28 cellular contexts compared by ENCODE assay signal in the genomic region with DNA sequence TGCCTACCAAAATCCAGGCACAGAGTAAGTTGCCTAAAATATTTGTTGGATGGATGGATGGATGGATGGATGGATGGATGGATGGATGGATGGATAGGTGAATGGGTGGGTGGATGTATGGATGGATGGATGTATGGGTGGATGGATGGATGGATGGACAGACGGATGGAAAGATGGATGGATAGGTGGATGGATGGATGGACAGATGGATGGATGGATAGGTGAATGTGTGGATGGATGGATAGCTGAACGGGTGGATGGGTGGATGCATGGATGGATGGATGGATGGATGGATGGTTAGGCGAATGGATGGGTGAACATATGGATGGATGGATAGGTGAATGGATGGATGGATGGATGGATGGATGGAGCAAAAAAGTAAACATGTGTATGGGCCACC.
"Had no signal": no experiment of that assay in that cellular context is flagged by ENCODE, and none has a peak within 500 bp of the region (broad histone marks: within the 10 kb centered on the region; RNA-seq: fewer than 3 reads in every experiment).

No MANE protein-coding gene starts in this region.

- H3K9me3 Mint-ChIP-seq: memory B cell; stimulated activated naive CD8-positive, alpha-beta T cell treated with anti-CD3 and anti-CD28 coated beads, Interleukin-15, Interleukin-2, amounts not matched to agents 100 ng/mL and 50 ng/mL, for 24 hours had no signal

- H3K36me3 Mint-ChIP-seq: immature natural killer cell; memory B cell; naive thymus-derived CD8-positive, alpha-beta T cell; stimulated activated naive B cell treated with anti-CD40 and anti-IgM and Interleukin-4, amounts not matched to agents 10 μg/mL and 1 μg/mL and 100 μg/mL, for 72 hours had no signal

- FAIRE-seq: endometrium, keratinocyte, small intestine, urothelium cell line had no signal

- DNase-seq: dermis blood vessel endothelial cell; effector memory CD4-positive, alpha-beta T cell; erythroblast; esophagus squamous epithelium; foreskin melanocyte; hypothalamus; immature natural killer cell; midbrain; naive thymus-derived CD8-positive, alpha-beta T cell; stimulated activated CD4-positive, alpha-beta T cell treated with anti-CD3 and anti-CD28 coated beads, Interleukin-15, amount 100 ng/mL, for 24 hours; stimulated activated CD4-positive, alpha-beta T cell treated with anti-CD3 and anti-CD28 coated beads, Interleukin-2, amount 100 ng/mL, for 48 hours; stimulated activated naive B cell treated with anti-CD40 and anti-IgM and Interleukin-4, amounts not matched to agents 10 μg/mL and 1 μg/mL and 100 μg/mL, for 72 hours; upper lobe of left lung had no signal

- H3K27ac ChIP-seq: coronary artery, esophagus squamous epithelium, neutrophil, parathyroid adenoma, right lobe of liver, thoracic aorta, tibial nerve, upper lobe of left lung had no signal

- H3K27me3 ChIP-seq: right lobe of liver, tibial nerve, upper lobe of left lung had no signal

- H3K9ac ChIP-seq: parathyroid adenoma had no signal

- H3K9me3 ChIP-seq: esophagus squamous epithelium, neutrophil, right lobe of liver, thoracic aorta, tibial nerve, upper lobe of left lung had no signal

- H3K4me1 Mint-ChIP-seq: neural crest cell had no signal

- H3K4me3 ChIP-seq: coronary artery, esophagus squamous epithelium, lung, right lobe of liver, thoracic aorta, tibial nerve, upper lobe of left lung had no signal

- H3K27ac Mint-ChIP-seq: memory B cell; naive thymus-derived CD8-positive, alpha-beta T cell; progenitor cell of endocrine pancreas had no signal

- H3K4me1 ChIP-seq: esophagus squamous epithelium, parathyroid adenoma, tibial nerve had no signal

- H3K4me3 Mint-ChIP-seq: memory B cell, neural crest cell had no signal

- H3K36me3 ChIP-seq: esophagus squamous epithelium, neutrophil, right lobe of liver, thoracic aorta, tibial nerve, upper lobe of left lung had no signal

- ATAC-seq: naive thymus-derived CD8-positive, alpha-beta T cell had no signal
